8 cellular contexts compared by ENCODE assay signal in the genomic region with DNA sequence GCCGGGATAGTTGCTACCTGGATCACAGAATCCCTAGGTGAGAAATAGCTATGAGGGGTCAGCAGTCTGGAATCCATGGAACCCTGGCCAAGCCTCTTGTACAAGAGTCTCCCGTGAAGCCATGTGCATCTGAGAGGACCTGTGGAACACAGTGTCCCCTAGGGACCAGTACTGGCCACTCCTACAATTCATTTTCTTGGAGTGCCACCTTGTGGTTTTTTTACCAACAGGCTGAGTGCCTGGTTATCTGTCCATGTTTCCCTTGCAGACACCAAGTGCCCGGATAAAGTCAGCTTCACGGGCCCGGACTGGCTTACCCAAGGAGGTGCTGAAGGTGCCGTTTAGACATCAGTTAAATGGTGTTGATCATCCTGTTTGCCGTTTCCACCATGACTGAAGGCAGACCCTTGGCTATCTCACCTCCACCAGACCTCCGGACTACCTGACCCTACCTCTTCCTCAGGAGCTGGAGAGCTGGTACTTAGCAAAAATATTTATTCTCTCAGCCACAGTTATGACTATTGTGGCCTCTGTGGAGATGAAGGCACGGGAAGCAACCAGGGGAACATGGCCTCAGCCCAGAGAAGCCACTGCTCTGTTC.
DNase-seq lines count a peak whose midpoint lies in the region; ATAC-seq and TF ChIP-seq lines count a peak whose summit lies in the region.

No MANE protein-coding gene starts in this region.

- peak in 1 of 2 donors; percentile 30 for ATAC-seq in naive thymus-derived CD8-positive, alpha-beta T cell
- no peak for ATAC-seq in GM18873 (IDR thresholded peaks at IDR 0.05; ENCODE audit: low FRiP score, unreplicated experiment)
- ATAC-seq in GM18520 (IDR thresholded peaks at IDR 0.05; ENCODE audit: unreplicated experiment) = no peak

- H3K4me1 Mint-ChIP-seq in naive thymus-derived CD8-positive, alpha-beta T cell = peaks cover 0 to 27% (median 15%) of the 10 kb centered on the region in 4 donors

- H3K79me2 ChIP-seq in SK-N-SH (ENCODE audit: insufficient read depth) = no peaks in the 10 kb centered on the region

- peaks cover 28% of the 10 kb centered on the region for H3F3A ChIP-seq in SK-N-SH (replicated peaks; ENCODE audit: insufficient read depth)

- H3K4me1 ChIP-seq in SK-N-SH (ENCODE audit: control insufficient read depth in 1 of 2, insufficient read depth in 2 of 2, low read depth in 1 of 2, low read length in 1 of 2) = no peaks in the 10 kb centered on the region

- TF ChIP-seq EP300 in SK-N-SH (IDR thresholded peaks at IDR 0.05; ENCODE audit: borderline replicate concordance in 1 of 2, low read depth in 1 of 2, low read length in 1 of 2) = no peak

- H3K36me3 Mint-ChIP-seq in naive thymus-derived CD8-positive, alpha-beta T cell = peaks cover 0 to 96% (median 5%) of the 10 kb centered on the region in 3 donors

- no peaks in the 10 kb centered on the region for H3K27me3 ChIP-seq in SK-N-SH (ENCODE audit: insufficient read depth)

- CTCF ChIA-PET in SK-N-SH (lab: Yijun Ruan, JAX) = interaction anchor here (0.6 to 24.7 kb wide), 52 partner anchors 9 to 524 kb away, joined by 3 to 513 read pairs (median 4); partner anchors contain the start of genes CSNK1G1, PPIB, TRIP4 and ZNF609

- H3K4me3 ChIP-seq in SK-N-SH (ENCODE audit: low read depth in 2 of 2, low read length in 1 of 2) = no peak overlapping the region

- DNase-seq in NCI-H2196 (lab: John Stamatoyannopoulos, UW; ENCODE audit: unreplicated experiment) (peak; percentile 58), NCI-H2196 treated with DMSO at 0.1 percent for 48 hours (lab: John Stamatoyannopoulos, UW; ENCODE audit: unreplicated experiment) (no peak), M059J (ENCODE audit: low read depth) (peak; percentile 72), SK-N-SH (peak; percentile 89), fibroblast of gingiva (ENCODE audit: low read depth) (peak; percentile 46)
- no peak for DNase-seq in naive thymus-derived CD8-positive, alpha-beta T cell

- 53% methylated on average over 9 of the region's 9 CpGs for WGBS in SK-N-SH (ENCODE audit: low lambda C conversion rate)

- no peak overlapping the region for H2AFZ ChIP-seq in SK-N-SH (ENCODE audit: low read depth)

- TF ChIP-seq CTCF in SK-N-SH (IDR thresholded peaks at IDR 0.05) = peak; percentile 74

- no peaks in the 10 kb centered on the region for H3K9me3 Mint-ChIP-seq in naive thymus-derived CD8-positive, alpha-beta T cell

- H3K27ac Mint-ChIP-seq in naive thymus-derived CD8-positive, alpha-beta T cell = peak overlapping the region in 9 of 10 donors; percentile 30 to 82 (median 58)

- peak; percentile 98 for TF ChIP-seq RAD21 in SK-N-SH (IDR thresholded peaks at IDR 0.05; ENCODE audit: low read length)

- H3K9me2 ChIP-seq in SK-N-SH = no peaks in the 10 kb centered on the region

- no peaks in the 10 kb centered on the region; the same call in 1 of the 2 replicates for H4K20me1 ChIP-seq in SK-N-SH (ENCODE audit: insufficient read depth)

- H3K27ac ChIP-seq in SK-N-SH (ENCODE audit: low read depth in 2 of 2, low read length in 1 of 2) = no peak overlapping the region; a peak in 1 of 4 replicates

- no peaks in the 10 kb centered on the region for H3K9me3 ChIP-seq in SK-N-SH

- peaks cover 52 to 86% of the 10 kb centered on the region in 2 experiments for H3K36me3 ChIP-seq in SK-N-SH (replicated peaks in 1 of 2; ENCODE audit: control insufficient read depth in 1 of 2, insufficient read depth in 2 of 2, low read length in 1 of 2)

- H3K27me3 Mint-ChIP-seq in naive thymus-derived CD8-positive, alpha-beta T cell = no peaks in the 10 kb centered on the region

- H3K4me3 Mint-ChIP-seq in naive thymus-derived CD8-positive, alpha-beta T cell = no peak overlapping the region

- no peak overlapping the region for H3K9ac ChIP-seq in SK-N-SH

- POLR2A ChIA-PET in SK-N-SH (lab: Yijun Ruan, JAX) = interaction anchor here (0.9 to 1.5 kb wide), 2 partner anchors 14 to 46 kb away, joined by 3 read pairs; no protein-coding TSS in a partner anchor
- POLR2A ChIA-PET in naive thymus-derived CD8-positive, alpha-beta T cell (lab: Charles Lee) = interaction anchor here (1.4 kb wide), 1 partner anchor 22 kb away, joined by 3 read pairs; no protein-coding TSS in a partner anchor

- H3K4me2 ChIP-seq in SK-N-SH = no peak overlapping the region

TF ChIP-seq in SK-N-SH, 30 proteins besides CTCF, POLR2A, EP300 and RAD21:
- TF ChIP-seq MAX (IDR thresholded peaks at IDR 0.05; ENCODE audit: low read depth) = peak; percentile 39; the same call in 1 of the 2 replicates
- TF ChIP-seq POLR2AphosphoS5 (IDR thresholded peaks at IDR 0.05; ENCODE audit: low read depth, low read length) = 0 out of 2 replicates have a peak, but pooled peaks have one; percentile 20
- TF ChIP-seq SMC3 (IDR thresholded peaks at IDR 0.05; ENCODE audit: low read depth, low read length) = peak; percentile 87
- TF ChIP-seq MXI1 (IDR thresholded peaks at IDR 0.05; ENCODE audit: low read depth, low read length) = peak; percentile 85; the same call in 1 of the 2 replicates
- no peak for TF ChIP-seq RFX5 (IDR thresholded peaks at IDR 0.05; ENCODE audit: low read length)

Comparison
In these comparisons a context has a peak if more than half of its experiments do, and no peak if none do; other contexts are left out.
1. DNase-seq: peak in NCI-H2196 (single experiment), M059J (single experiment), SK-N-SH (single experiment) and fibroblast of gingiva (single experiment); none in NCI-H2196 treated with DMSO at 0.1 percent for 48 hours (single experiment) and naive thymus-derived CD8-positive, alpha-beta T cell (0 of 10).